8 cellular contexts compared by ENCODE assay signal in the genomic region with DNA sequence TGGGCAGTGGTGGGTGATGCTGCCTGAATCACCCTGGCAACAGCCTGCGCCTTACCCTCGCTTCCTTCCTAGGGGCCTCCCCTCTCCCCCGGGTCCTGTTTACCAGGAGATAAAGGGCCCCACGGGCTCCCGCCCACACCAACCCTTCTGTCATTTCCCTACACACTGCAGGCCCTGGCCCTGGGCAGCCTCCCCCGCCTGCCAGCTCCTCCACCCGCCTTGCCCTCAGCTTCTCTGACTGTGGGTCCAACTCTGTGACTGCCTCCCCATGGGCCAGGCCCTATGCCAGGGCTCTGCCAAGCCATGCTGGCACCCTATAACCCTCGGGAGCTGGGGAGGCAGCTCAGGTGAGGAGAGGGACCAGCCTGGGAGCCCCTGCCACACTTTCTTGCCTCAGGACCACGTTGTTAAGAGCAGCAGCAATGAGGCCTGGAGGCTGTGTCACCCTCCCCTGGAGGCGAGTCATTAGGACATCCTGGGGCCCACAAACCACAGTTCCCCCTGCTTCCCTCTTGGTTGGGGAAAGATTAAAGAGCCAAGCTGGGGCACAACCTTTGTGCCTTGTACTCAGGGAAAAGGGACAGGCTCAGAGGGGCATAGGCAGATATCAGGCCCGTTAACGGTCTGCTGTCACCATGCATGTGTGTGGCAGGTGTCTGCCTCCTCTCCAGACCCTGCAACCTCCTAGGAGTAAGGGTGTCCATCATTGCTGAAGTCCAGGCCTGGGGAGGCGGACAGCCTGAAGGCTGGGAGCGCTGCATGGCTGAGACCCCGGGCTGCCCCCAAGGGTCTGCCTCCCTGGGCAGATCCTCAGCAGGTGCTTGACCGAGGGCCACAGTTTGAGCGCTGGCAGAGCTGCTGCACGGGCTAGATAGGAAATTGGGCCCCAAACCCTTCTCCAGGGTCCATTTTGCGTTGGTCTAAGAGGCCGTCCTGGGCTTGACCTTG. TPM values are rescaled to one million over a fixed set of nuclear protein-coding genes. Genes with fewer than 3 reads are reported as not detected.
DNase-seq lines count a peak whose midpoint lies in the region; ATAC-seq, FAIRE-seq and TF ChIP-seq lines count a peak whose summit lies in the region.

No MANE protein-coding gene starts in this region.

- H3K27ac ChIP-seq in BLaER1 (peak overlapping the region; percentile 84), HUES6 (ENCODE audit: low read depth, low read length) (no peak overlapping the region), HepG2 (ENCODE audit: extremely low read length, insufficient read depth, low read length) (peak overlapping the region; percentile 45), tibial nerve (peak overlapping the region in 3 of 4 donors; percentile 53 to 99 (median 61))

- H3K36me3 Mint-ChIP-seq in activated CD4-positive, alpha-beta memory T cell treated with anti-CD3 and anti-CD28 coated beads, Interleukin-2, amount 10 ng/mL, durations not matched to agents 7 days and 5 days (ENCODE audit: low read depth): peaks cover 12% of the 10 kb centered on the region

- peak; percentile 46 for DNase-seq in activated CD4-positive, alpha-beta memory T cell treated with anti-CD3 and anti-CD28 coated beads, Interleukin-2, amount 10 ng/mL, durations not matched to agents 7 days and 5 days
- DNase-seq in HepG2 (ENCODE audit: low spot score): peak; percentile 44
- no peak for DNase-seq in tibial nerve (ENCODE audit: low spot score in 2 of 2)
- no peak for DNase-seq in T-helper 9 cell
- DNase-seq in cerebellum (ENCODE audit: low spot score): no peak
- no peak for DNase-seq in GOT3 (lab: John Stamatoyannopoulos, UW)

- peaks cover 61% of the 10 kb centered on the region for H3K4me1 ChIP-seq in BLaER1
- peaks cover 32% of the 10 kb centered on the region for H3K4me1 ChIP-seq in HUES6 (ENCODE audit: control insufficient read depth, insufficient read depth, low read length)
- peaks cover 43% of the 10 kb centered on the region for H3K4me1 ChIP-seq in HepG2 (ENCODE audit: insufficient read depth, low read length)
- peaks cover 0 to 54% (median 43%) of the 10 kb centered on the region in 4 donors for H3K4me1 ChIP-seq in tibial nerve

- H3K4me2 ChIP-seq in BLaER1: peak overlapping the region; percentile 95
- H3K4me2 ChIP-seq in HepG2 (ENCODE audit: low read depth, low read length): peak overlapping the region; percentile 75

- peaks cover 27% of the 10 kb centered on the region for H3K79me2 ChIP-seq in HepG2 (ENCODE audit: insufficient read depth, low read length)

- H3K4me1 Mint-ChIP-seq in activated CD4-positive, alpha-beta memory T cell treated with anti-CD3 and anti-CD28 coated beads, Interleukin-2, amount 10 ng/mL, durations not matched to agents 7 days and 5 days: peaks cover 33% of the 10 kb centered on the region

- TF ChIP-seq RAD21 in HepG2 (CRISPR knock-in tag; IDR thresholded peaks at IDR 0.05): no peak

- H3K9me3 ChIP-seq in BLaER1 (no peaks in the 10 kb centered on the region), HUES6 (ENCODE audit: control insufficient read depth, insufficient read depth, low read depth, low read length) (no peaks in the 10 kb centered on the region), HepG2 (ENCODE audit: low read length) (no peaks in the 10 kb centered on the region), tibial nerve (no peaks in the 10 kb centered on the region)

- WGBS in HepG2 (ENCODE audit: low lambda C conversion rate): 44% methylated on average over 13 of the region's 20 CpGs
- WGBS in tibial nerve, 2 donors: 61 to 62% methylated on average over 16 to 19 of the region's 20 CpGs

- no peaks in the 10 kb centered on the region for H3K27me3 ChIP-seq in BLaER1
- H3K27me3 ChIP-seq in HUES6 (ENCODE audit: control insufficient read depth, insufficient read depth, low read length): no peaks in the 10 kb centered on the region
- no peaks in the 10 kb centered on the region for H3K27me3 ChIP-seq in HepG2 (ENCODE audit: control insufficient read depth in 1 of 2, insufficient read depth in 2 of 2, low read length in 2 of 2)
- H3K27me3 ChIP-seq in tibial nerve: no peaks in the 10 kb centered on the region

- no peaks in the 10 kb centered on the region for H3K27me3 Mint-ChIP-seq in activated CD4-positive, alpha-beta memory T cell treated with anti-CD3 and anti-CD28 coated beads, Interleukin-2, amount 10 ng/mL, durations not matched to agents 7 days and 5 days

- intact Hi-C loops in HepG2 (cut with micrococcal nuclease; ENCODE audit: unreplicated experiment): loop anchor here (2.0 kb wide), 2 partner anchors 15 to 23 kb away; no protein-coding TSS in a partner anchor

- FAIRE-seq in HepG2 (lab: Jason Lieb, UNC): no peak

- peak overlapping the region; percentile 81 for H3K27ac Mint-ChIP-seq in activated CD4-positive, alpha-beta memory T cell treated with anti-CD3 and anti-CD28 coated beads, Interleukin-2, amount 10 ng/mL, durations not matched to agents 7 days and 5 days

- H3K4me3 ChIP-seq in BLaER1 (peak overlapping the region; percentile 85), HUES6 (ENCODE audit: low read depth, low read length) (peak overlapping the region; percentile 8; the same call in 1 of the 2 replicates), HepG2 (replicated peaks in 1 of 3; ENCODE audit: insufficient read depth in 1 of 3, low read depth in 2 of 3, low read length in 3 of 3) (peak overlapping the region; percentile 23 to 82 (median 29); a peak in 5 of 6 replicates), tibial nerve (peak overlapping the region in 1 of 4 donors; percentile 84)

- H2AFZ ChIP-seq in HepG2 (ENCODE audit: low read length): no peak overlapping the region

- H3K9ac ChIP-seq in BLaER1 (peak overlapping the region; percentile 90), HUES6 (ENCODE audit: low read length) (no peak overlapping the region), HepG2 (ENCODE audit: insufficient read depth, low read depth, low read length) (peak overlapping the region; percentile 86)

- H4K20me1 ChIP-seq in BLaER1: peaks cover 50% of the 10 kb centered on the region
- peaks cover 20% of the 10 kb centered on the region; the same call in 1 of the 2 replicates for H4K20me1 ChIP-seq in HepG2 (ENCODE audit: insufficient read depth, low read length)

- TF ChIP-seq POLR2A in HepG2 (IDR thresholded peaks at IDR 0.05; ENCODE audit: insufficient read depth in 1 of 2, low read depth in 2 of 2, low read length in 2 of 2) (no peak), tibial nerve (IDR thresholded peaks at IDR 0.05) (no peak)

- no peak for TF ChIP-seq CTCF in HepG2 (CRISPR knock-in tag; IDR thresholded peaks at IDR 0.05)
- TF ChIP-seq CTCF in tibial nerve (IDR thresholded peaks at IDR 0.05): no peak

- no peaks in the 10 kb centered on the region for H3K9me3 Mint-ChIP-seq in activated CD4-positive, alpha-beta memory T cell treated with anti-CD3 and anti-CD28 coated beads, Interleukin-2, amount 10 ng/mL, durations not matched to agents 7 days and 5 days

- POLR2A ChIA-PET in activated CD4-positive, alpha-beta memory T cell treated with anti-CD3 and anti-CD28 coated beads, Interleukin-2, amount 10 ng/mL, durations not matched to agents 7 days and 5 days (lab: Charles Lee): interaction anchor here (1.5 to 4.9 kb wide), 5 partner anchors 8 to 71 kb away, joined by 3 to 37 read pairs (median 6); partner anchors contain the start of genes LTC4S, MAML1 and SQSTM1
- POLR2A ChIA-PET in HepG2 (lab: Yijun Ruan, JAX): interaction anchor here (1.3 to 8.6 kb wide), 5 partner anchors 15 to 72 kb away, joined by 4 to 115 read pairs (median 5); partner anchors contain the start of genes MAML1 and SQSTM1

- BruUV-seq in HepG2 (replicated peaks; lab: Mats Ljungman, UMichigan): no TSS peak

- H3K36me3 ChIP-seq in BLaER1: peaks cover 30% of the 10 kb centered on the region
- peaks cover 21% of the 10 kb centered on the region for H3K36me3 ChIP-seq in HUES6 (ENCODE audit: control insufficient read depth, insufficient read depth, low read length)
- peaks cover 24 to 32% of the 10 kb centered on the region in 2 experiments; a peak in 4 of 5 replicates for H3K36me3 ChIP-seq in HepG2 (replicated peaks in 1 of 2; ENCODE audit: control insufficient read depth in 1 of 2, insufficient read depth in 2 of 2, low read length in 2 of 2)
- H3K36me3 ChIP-seq in tibial nerve: peaks cover 2 to 26% (median 8%) of the 10 kb centered on the region in 3 donors

- TF ChIP-seq EP300 in HepG2 (IDR thresholded peaks at IDR 0.05; ENCODE audit: low read depth in 2 of 2, low read length in 2 of 2) (no peak), HepG2 (CRISPR knock-in tag; IDR thresholded peaks at IDR 0.05; ENCODE audit: borderline replicate concordance) (no peak), tibial nerve (IDR thresholded peaks at IDR 0.05) (no peak)

- in situ Hi-C loops in HepG2 (cut with HindIII; ENCODE audit: extremely low pct_ligation_motif_present, low pct_unique_long_range_greater_than_20kb): no loop called here

- CTCF ChIA-PET in activated CD4-positive, alpha-beta memory T cell treated with anti-CD3 and anti-CD28 coated beads, Interleukin-2, amount 10 ng/mL, durations not matched to agents 7 days and 5 days (lab: Charles Lee): no interaction called here
- CTCF ChIA-PET in HepG2 (lab: Yijun Ruan, JAX; ENCODE audit: low intra/inter-chr PET ratio, low total read pairs): no interaction called here

- peak; percentile 0; the same call in 1 of the 3 replicates for ATAC-seq in HepG2

- H3K4me3 Mint-ChIP-seq in activated CD4-positive, alpha-beta memory T cell treated with anti-CD3 and anti-CD28 coated beads, Interleukin-2, amount 10 ng/mL, durations not matched to agents 7 days and 5 days: peak overlapping the region; percentile 85

RNA-seq across cellular contexts. Expression of gene MGAT4B, which starts 2.7 kb away (rescaled TPM):
- total RNA-seq in activated CD4-positive, alpha-beta memory T cell treated with anti-CD3 and anti-CD28 coated beads, Interleukin-2, amount 10 ng/mL, durations not matched to agents 7 days and 5 days: 10 to 100 TPM; 94.8 to 95.7 TPM
- 69.2 and 93.5 TPM in 2 replicates for total RNA-seq in HepG2 (2016; rRNA removed; fragmentation: Illumina TruSeq; extraction: Trizol)
- 62.1 and 64.9 TPM in 2 replicates for total RNA-seq in HepG2 (2016; cell fraction: cytosol; rRNA removed; fragmentation: Illumina TruSeq; extraction: Trizol; ENCODE audit: low read depth)
- total RNA-seq in HepG2 (2016; cell fraction: insoluble cytoplasmic fraction; rRNA removed; fragmentation: Illumina TruSeq; extraction: Trizol): 62.4 and 88.8 TPM in 2 replicates
- total RNA-seq in HepG2 (2016; cell fraction: membrane; rRNA removed; fragmentation: Illumina TruSeq; extraction: Trizol): 158 and 164 TPM in 2 replicates
- total RNA-seq in HepG2 (2016; cell fraction: nucleus; rRNA removed; fragmentation: Illumina TruSeq; extraction: Trizol): 79.6 and 99.8 TPM in 2 replicates
- 130 and 170 TPM in 2 replicates for polyA plus RNA-seq in HepG2 (2011; rRNA removed)
- polyA plus RNA-seq in HepG2 (2011; cell fraction: cytosol; rRNA removed): 134 and 140 TPM in 2 replicates
- 514 and 596 TPM in 2 replicates for polyA plus RNA-seq in HepG2 (2011; cell fraction: nucleus; rRNA removed)
- polyA plus RNA-seq in HepG2 (2012): 117 and 181 TPM in 2 replicates
- 82.9 and 88.8 TPM in 2 replicates for polyA plus RNA-seq in HepG2 (2016; cell fraction: cytosol; fragmentation: Illumina TruSeq; extraction: Trizol; ENCODE audit: low read depth)
- 78.6 and 97.2 TPM in 2 replicates for polyA plus RNA-seq in HepG2 (2016; cell fraction: insoluble cytoplasmic fraction; fragmentation: Illumina TruSeq; extraction: Trizol; ENCODE audit: low read depth)
- 156 and 172 TPM in 2 replicates for polyA plus RNA-seq in HepG2 (2016; cell fraction: membrane; fragmentation: Illumina TruSeq; extraction: Trizol; ENCODE audit: low read depth)
- polyA plus RNA-seq in HepG2 (2016; cell fraction: nucleus; fragmentation: Illumina TruSeq; extraction: Trizol; ENCODE audit: insufficient read depth, low read depth): 171 and 174 TPM in 2 replicates
- polyA minus RNA-seq in HepG2 (2011; rRNA and poly(A)+ RNA removed; ENCODE audit: low replicate concordance): 166 and 188 TPM in 2 replicates
- 100 and 102 TPM in 2 replicates for polyA minus RNA-seq in HepG2 (2011; cell fraction: cytosol; rRNA and poly(A)+ RNA removed)
- polyA minus RNA-seq in HepG2 (2011; cell fraction: nucleus; rRNA and poly(A)+ RNA removed): 118 and 140 TPM in 2 replicates
- total RNA-seq in tibial nerve: 100 to 1,000 TPM in 1 of 4 donors, 10 to 100 TPM in 3; 52.7 to 153 (median 91.0) TPM
- total RNA-seq in cerebellum: 56.1 TPM

RNA-seq across cellular contexts. Expression of gene LTC4S, which starts 10.1 kb away (rescaled TPM):
- 1 to 10 TPM; 2.1 to 3.3 TPM for total RNA-seq in activated CD4-positive, alpha-beta memory T cell treated with anti-CD3 and anti-CD28 coated beads, Interleukin-2, amount 10 ng/mL, durations not matched to agents 7 days and 5 days
- 0.35 TPM in 1 of 2 replicates, not detected in the other for total RNA-seq in HepG2 (2016; rRNA removed; fragmentation: Illumina TruSeq; extraction: Trizol)
- total RNA-seq in HepG2 (2016; cell fraction: cytosol; rRNA removed; fragmentation: Illumina TruSeq; extraction: Trizol; ENCODE audit: low read depth): not detected in 2 replicates
- total RNA-seq in HepG2 (2016; cell fraction: insoluble cytoplasmic fraction; rRNA removed; fragmentation: Illumina TruSeq; extraction: Trizol): 0.30 TPM in 1 of 2 replicates, not detected in the other
- not detected in 2 replicates for total RNA-seq in HepG2 (2016; cell fraction: membrane; rRNA removed; fragmentation: Illumina TruSeq; extraction: Trizol)
- 0.56 TPM in 1 of 2 replicates, not detected in the other for total RNA-seq in HepG2 (2016; cell fraction: nucleus; rRNA removed; fragmentation: Illumina TruSeq; extraction: Trizol)
- polyA plus RNA-seq in HepG2 (2011; rRNA removed): not detected in 2 replicates
- not detected in 2 replicates for polyA plus RNA-seq in HepG2 (2011; cell fraction: cytosol; rRNA removed)
- polyA plus RNA-seq in HepG2 (2011; cell fraction: nucleus; rRNA removed): 0.78 and 0.82 TPM in 2 replicates
- polyA plus RNA-seq in HepG2 (2012): not detected in 2 replicates
- not detected in 2 replicates for polyA plus RNA-seq in HepG2 (2016; cell fraction: cytosol; fragmentation: Illumina TruSeq; extraction: Trizol; ENCODE audit: low read depth)
- not detected in 2 replicates for polyA plus RNA-seq in HepG2 (2016; cell fraction: insoluble cytoplasmic fraction; fragmentation: Illumina TruSeq; extraction: Trizol; ENCODE audit: low read depth)
- not detected in 2 replicates for polyA plus RNA-seq in HepG2 (2016; cell fraction: membrane; fragmentation: Illumina TruSeq; extraction: Trizol; ENCODE audit: low read depth)
- polyA plus RNA-seq in HepG2 (2016; cell fraction: nucleus; fragmentation: Illumina TruSeq; extraction: Trizol; ENCODE audit: insufficient read depth, low read depth): 0.91 and 1.1 TPM in 2 replicates
- 0.44 and 0.47 TPM in 2 replicates for polyA minus RNA-seq in HepG2 (2011; rRNA and poly(A)+ RNA removed; ENCODE audit: low replicate concordance)
- not detected in 2 replicates for polyA minus RNA-seq in HepG2 (2011; cell fraction: cytosol; rRNA and poly(A)+ RNA removed)
- not detected in 2 replicates for polyA minus RNA-seq in HepG2 (2011; cell fraction: nucleus; rRNA and poly(A)+ RNA removed)
- total RNA-seq in tibial nerve: 10 to 100 TPM in 2 of 4 donors, 1 to 10 TPM in 2; 7.6 to 38.6 (median 18.4) TPM
- total RNA-seq in cerebellum: 2.7 TPM

RNA-seq across cellular contexts. Expression of gene SQSTM1, which starts 16.8 kb away (rescaled TPM):
- 100 to 1,000 TPM; 178 to 183 TPM for total RNA-seq in activated CD4-positive, alpha-beta memory T cell treated with anti-CD3 and anti-CD28 coated beads, Interleukin-2, amount 10 ng/mL, durations not matched to agents 7 days and 5 days
- total RNA-seq in HepG2 (2016; rRNA removed; fragmentation: Illumina TruSeq; extraction: Trizol) (160 and 161 TPM in 2 replicates), tibial nerve (100 to 1,000 TPM; 408 to 463 (median 452) TPM), cerebellum (53.8 TPM)
- 45.2 and 49.8 TPM in 2 replicates for total RNA-seq in HepG2 (2016; cell fraction: cytosol; rRNA removed; fragmentation: Illumina TruSeq; extraction: Trizol; ENCODE audit: low read depth)
- total RNA-seq in HepG2 (2016; cell fraction: insoluble cytoplasmic fraction; rRNA removed; fragmentation: Illumina TruSeq; extraction: Trizol): 158 and 162 TPM in 2 replicates
- 63.1 and 66.1 TPM in 2 replicates for total RNA-seq in HepG2 (2016; cell fraction: membrane; rRNA removed; fragmentation: Illumina TruSeq; extraction: Trizol)
- total RNA-seq in HepG2 (2016; cell fraction: nucleus; rRNA removed; fragmentation: Illumina TruSeq; extraction: Trizol): 98.3 and 116 TPM in 2 replicates
- polyA plus RNA-seq in HepG2 (2011; rRNA removed): 90.9 and 126 TPM in 2 replicates
- 81.2 and 85.2 TPM in 2 replicates for polyA plus RNA-seq in HepG2 (2011; cell fraction: cytosol; rRNA removed)
- 240 and 268 TPM in 2 replicates for polyA plus RNA-seq in HepG2 (2011; cell fraction: nucleus; rRNA removed)
- polyA plus RNA-seq in HepG2 (2012): 80.8 and 157 TPM in 2 replicates
- 43.0 and 45.0 TPM in 2 replicates for polyA plus RNA-seq in HepG2 (2016; cell fraction: cytosol; fragmentation: Illumina TruSeq; extraction: Trizol; ENCODE audit: low read depth)
- polyA plus RNA-seq in HepG2 (2016; cell fraction: insoluble cytoplasmic fraction; fragmentation: Illumina TruSeq; extraction: Trizol; ENCODE audit: low read depth): 179 and 191 TPM in 2 replicates
- polyA plus RNA-seq in HepG2 (2016; cell fraction: membrane; fragmentation: Illumina TruSeq; extraction: Trizol; ENCODE audit: low read depth): 48.5 and 49.4 TPM in 2 replicates
- polyA plus RNA-seq in HepG2 (2016; cell fraction: nucleus; fragmentation: Illumina TruSeq; extraction: Trizol; ENCODE audit: insufficient read depth, low read depth): 190 and 194 TPM in 2 replicates
- 245 and 268 TPM in 2 replicates for polyA minus RNA-seq in HepG2 (2011; rRNA and poly(A)+ RNA removed; ENCODE audit: low replicate concordance)
- polyA minus RNA-seq in HepG2 (2011; cell fraction: cytosol; rRNA and poly(A)+ RNA removed): 106 and 114 TPM in 2 replicates
- polyA minus RNA-seq in HepG2 (2011; cell fraction: nucleus; rRNA and poly(A)+ RNA removed): 238 and 284 TPM in 2 replicates

RNA-seq across cellular contexts. Expression of gene MRNIP, which starts 54.7 kb away (rescaled TPM):
- total RNA-seq in activated CD4-positive, alpha-beta memory T cell treated with anti-CD3 and anti-CD28 coated beads, Interleukin-2, amount 10 ng/mL, durations not matched to agents 7 days and 5 days: 10 to 100 TPM; 17.0 to 19.5 TPM
- total RNA-seq in HepG2 (2016; rRNA removed; fragmentation: Illumina TruSeq; extraction: Trizol): 11.3 and 15.5 TPM in 2 replicates
- 5.8 and 6.9 TPM in 2 replicates for total RNA-seq in HepG2 (2016; cell fraction: cytosol; rRNA removed; fragmentation: Illumina TruSeq; extraction: Trizol; ENCODE audit: low read depth)
- total RNA-seq in HepG2 (2016; cell fraction: insoluble cytoplasmic fraction; rRNA removed; fragmentation: Illumina TruSeq; extraction: Trizol): 9.7 and 18.4 TPM in 2 replicates
- total RNA-seq in HepG2 (2016; cell fraction: membrane; rRNA removed; fragmentation: Illumina TruSeq; extraction: Trizol): 4.5 and 5.1 TPM in 2 replicates
- total RNA-seq in HepG2 (2016; cell fraction: nucleus; rRNA removed; fragmentation: Illumina TruSeq; extraction: Trizol): 22.2 and 24.1 TPM in 2 replicates
- 32.6 and 34.1 TPM in 2 replicates for polyA plus RNA-seq in HepG2 (2011; rRNA removed)
- polyA plus RNA-seq in HepG2 (2011; cell fraction: cytosol; rRNA removed): 7.9 and 9.8 TPM in 2 replicates
- polyA plus RNA-seq in HepG2 (2011; cell fraction: nucleus; rRNA removed): 162 and 171 TPM in 2 replicates
- 19.0 and 22.7 TPM in 2 replicates for polyA plus RNA-seq in HepG2 (2012)
- polyA plus RNA-seq in HepG2 (2016; cell fraction: cytosol; fragmentation: Illumina TruSeq; extraction: Trizol; ENCODE audit: low read depth): 1.4 and 1.7 TPM in 2 replicates
- 8.1 and 8.4 TPM in 2 replicates for polyA plus RNA-seq in HepG2 (2016; cell fraction: insoluble cytoplasmic fraction; fragmentation: Illumina TruSeq; extraction: Trizol; ENCODE audit: low read depth)
- polyA plus RNA-seq in HepG2 (2016; cell fraction: membrane; fragmentation: Illumina TruSeq; extraction: Trizol; ENCODE audit: low read depth): 2.1 and 3.0 TPM in 2 replicates
- 78.5 and 90.7 TPM in 2 replicates for polyA plus RNA-seq in HepG2 (2016; cell fraction: nucleus; fragmentation: Illumina TruSeq; extraction: Trizol; ENCODE audit: insufficient read depth, low read depth)
- 16.4 and 18.6 TPM in 2 replicates for polyA minus RNA-seq in HepG2 (2011; rRNA and poly(A)+ RNA removed; ENCODE audit: low replicate concordance)
- polyA minus RNA-seq in HepG2 (2011; cell fraction: cytosol; rRNA and poly(A)+ RNA removed): 2.5 and 4.4 TPM in 2 replicates
- polyA minus RNA-seq in HepG2 (2011; cell fraction: nucleus; rRNA and poly(A)+ RNA removed): 31.4 and 38.0 TPM in 2 replicates
- 10 to 100 TPM; 48.5 to 82.4 (median 63.2) TPM for total RNA-seq in tibial nerve
- total RNA-seq in cerebellum: 33.9 TPM

Comparison
In these comparisons a context has a peak if more than half of its experiments do, and no peak if none do; other contexts are left out.
1. DNase-seq: peak in activated CD4-positive, alpha-beta memory T cell treated with anti-CD3 and anti-CD28 coated beads, Interleukin-2, amount 10 ng/mL, durations not matched to agents 7 days and 5 days (single experiment) and HepG2 (single experiment); none in tibial nerve (0 of 2), T-helper 9 cell (single experiment), cerebellum (single experiment) and GOT3 (single experiment).